In the genomic region with DNA sequence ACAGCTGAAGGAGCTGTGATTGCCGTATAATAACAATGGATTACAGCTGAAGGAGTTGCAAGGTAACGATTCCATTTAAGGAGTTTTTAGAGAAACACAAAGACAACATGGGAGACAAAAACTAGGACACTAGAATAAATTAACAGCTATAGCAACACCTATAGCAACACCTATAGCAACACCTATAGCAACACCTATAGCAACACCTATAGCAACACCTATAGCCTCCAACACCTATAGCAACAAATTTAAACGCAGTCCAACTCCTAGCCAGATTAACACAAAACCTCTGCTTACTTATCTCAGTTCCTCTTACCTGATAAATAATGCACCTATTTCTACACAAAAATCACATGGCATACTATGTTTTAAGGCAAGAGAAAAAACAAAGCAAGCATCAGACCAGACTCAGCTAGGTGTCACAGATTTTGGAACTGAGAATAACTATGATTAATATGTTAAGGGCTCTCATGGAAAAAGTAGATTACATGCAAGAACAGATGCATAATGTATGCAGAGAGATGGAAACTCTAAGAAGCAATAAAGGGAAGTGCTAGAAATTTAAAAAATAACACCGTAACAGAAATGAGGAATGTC, we compare ENCODE assay signal across 14 cellular contexts.
"Had no signal": no experiment of that assay in that cellular context is flagged by ENCODE, and none has a peak within 500 bp of the region (broad histone marks: within the 10 kb centered on the region; RNA-seq: fewer than 3 reads in every experiment).

No MANE protein-coding gene starts in this region.

- H3K27ac ChIP-seq: brain microvascular endothelial cell, lower lobe of right lung, psoas muscle, right lobe of liver had no signal

- H3K36me3 Mint-ChIP-seq: activated naive CD4-positive, alpha-beta T cell treated with anti-CD3 and anti-CD28 coated beads, Interleukin-2, amount 50 U/mL, for 72 hours; immature natural killer cell; naive thymus-derived CD8-positive, alpha-beta T cell had no signal

- ATAC-seq: lower lobe of right lung; naive thymus-derived CD8-positive, alpha-beta T cell; psoas muscle; right lobe of liver had no signal

- H3K4me3 ChIP-seq: lower lobe of right lung, psoas muscle, right lobe of liver had no signal

- H3K9me3 ChIP-seq: lower lobe of right lung, psoas muscle, right lobe of liver had no signal

- H3K36me3 ChIP-seq: brain microvascular endothelial cell, lower lobe of right lung, right lobe of liver had no signal

- H3K4me1 ChIP-seq: lower lobe of right lung, psoas muscle, right lobe of liver had no signal

- DNase-seq: activated CD4-positive, alpha-beta T cell treated with anti-CD3 and anti-CD28 coated beads for 4 hours; activated CD8-positive, alpha-beta memory T cell treated with anti-CD3 and anti-CD28 coated beads for 24 hours; activated effector memory CD4-positive, alpha-beta T cell treated with Interleukin-2 at 50 U/mL for 16 hours; brain microvascular endothelial cell; lower lobe of right lung; naive thymus-derived CD8-positive, alpha-beta T cell; psoas muscle; right lobe of liver; stimulated activated naive CD4-positive, alpha-beta T cell; substantia nigra; trophoblast cell had no signal

- H3K4me3 Mint-ChIP-seq: immature natural killer cell; naive thymus-derived CD8-positive, alpha-beta T cell; T-helper 2 cell treated with Interferon-gamma antibody and Interleukin-4, amounts not matched to agents 5 μg/mL and 100 μg/mL, for 36 hours had no signal

- H3K9me3 Mint-ChIP-seq: activated naive CD4-positive, alpha-beta T cell treated with anti-CD3 and anti-CD28 coated beads, Interleukin-2, amount 50 U/mL, for 72 hours; immature natural killer cell; naive thymus-derived CD8-positive, alpha-beta T cell; T-helper 2 cell treated with Interferon-gamma antibody and Interleukin-4, amounts not matched to agents 5 μg/mL and 100 μg/mL, for 36 hours had no signal

- H3K27me3 Mint-ChIP-seq: naive thymus-derived CD8-positive, alpha-beta T cell had no signal

- H3K27ac Mint-ChIP-seq: activated naive CD4-positive, alpha-beta T cell treated with anti-CD3 and anti-CD28 coated beads, Interleukin-2, amount 50 U/mL, for 72 hours; naive thymus-derived CD8-positive, alpha-beta T cell; T-helper 2 cell treated with Interferon-gamma antibody and Interleukin-4, amounts not matched to agents 5 μg/mL and 100 μg/mL, for 36 hours had no signal

- H3K27me3 ChIP-seq: brain microvascular endothelial cell, right lobe of liver had no signal
